Comparison of ENCODE assay signal across 8 cellular contexts in the genomic region with DNA sequence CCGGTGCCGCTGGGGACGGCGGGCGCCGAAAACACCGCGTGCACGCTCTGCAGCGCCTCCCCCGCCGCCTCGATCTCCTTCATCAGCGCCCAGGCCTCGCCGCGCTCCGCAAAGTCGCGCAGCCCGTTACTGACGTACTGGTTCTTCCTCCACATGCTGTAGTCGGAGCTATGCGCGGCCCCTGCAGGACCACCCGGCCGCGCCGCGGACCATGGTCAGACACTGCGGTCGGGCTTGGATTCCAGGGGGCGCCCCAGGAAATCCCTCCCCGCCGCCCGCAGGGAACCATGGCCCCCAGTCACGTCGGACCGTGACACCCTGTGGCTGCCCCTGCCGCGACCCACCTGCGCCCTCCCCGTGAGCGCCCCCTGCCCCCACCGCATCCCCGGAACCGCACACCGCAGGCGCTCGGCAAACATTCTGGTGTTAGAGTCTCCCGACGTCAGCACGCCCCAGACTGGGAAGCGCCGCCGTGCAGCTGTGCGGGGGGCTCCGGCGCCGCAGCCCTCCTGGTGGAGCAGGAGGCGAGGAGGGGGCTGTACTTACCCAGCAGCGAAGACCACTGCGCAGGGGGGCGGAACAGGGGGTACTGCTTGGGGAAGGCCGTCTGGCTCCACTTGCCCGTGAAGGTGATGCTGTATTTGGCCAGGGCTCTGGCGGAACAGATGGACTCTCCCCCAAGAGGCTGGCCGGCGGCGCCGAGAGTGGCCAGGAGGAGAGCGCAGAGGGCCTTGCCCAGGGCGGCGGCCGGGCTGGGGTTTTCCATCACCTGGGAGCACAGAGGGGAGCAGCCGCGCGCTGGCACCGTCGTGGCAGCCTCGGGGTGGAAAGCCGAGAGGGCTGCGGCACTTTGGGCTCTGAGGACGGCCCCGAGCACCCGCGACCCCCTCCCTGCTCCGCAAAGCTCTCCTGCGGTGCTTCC. TPM values are rescaled to one million over a fixed set of nuclear protein-coding genes. Genes with fewer than 3 reads are reported as not detected.
A peak's percentile ranks its signal among the peaks of the same experiment; 100 is the strongest.
DNase-seq lines count a peak whose midpoint lies in the region; ATAC-seq, FAIRE-seq and TF ChIP-seq lines count a peak whose summit lies in the region.

No MANE protein-coding gene starts in this region.

- intact Hi-C loops in activated T-helper 2 cell treated with anti-CD3 and anti-CD28 coated beads, Interferon-gamma antibody, Interleukin-2, Interleukin-4, amounts not matched to agents 10 μg/mL and 5 μg/mL and 100 μg/mL, durations not matched to agents 14 hours and 24 hours and 36 hours (cut with micrococcal nuclease) = no loop called here

- H3K27me3 ChIP-seq in right atrium auricular region = peaks cover 5 to 11% of the 10 kb centered on the region in 2 donors

- H3K4me1 ChIP-seq in right atrium auricular region = peaks cover 0 to 52% of the 10 kb centered on the region in 2 donors

- no peak overlapping the region for H3K27ac Mint-ChIP-seq in activated T-helper 2 cell treated with anti-CD3 and anti-CD28 coated beads, Interferon-gamma antibody, Interleukin-2, Interleukin-4, amounts not matched to agents 10 μg/mL and 5 μg/mL and 100 μg/mL, durations not matched to agents 14 hours and 24 hours and 36 hours

- H3K4me3 Mint-ChIP-seq in activated T-helper 2 cell treated with anti-CD3 and anti-CD28 coated beads, Interferon-gamma antibody, Interleukin-2, Interleukin-4, amounts not matched to agents 10 μg/mL and 5 μg/mL and 100 μg/mL, durations not matched to agents 14 hours and 24 hours and 36 hours (ENCODE audit: low read depth) = peak overlapping the region; percentile 42

- H3K4me3 ChIP-seq in right atrium auricular region = peak overlapping the region; percentile 30 to 49
- peak overlapping the region; percentile 26 to 55 (median 37) for H3K4me3 ChIP-seq in skin epidermis

- no peaks in the 10 kb centered on the region for H3K9me3 ChIP-seq in right atrium auricular region

- H3K27me3 Mint-ChIP-seq in activated T-helper 2 cell treated with anti-CD3 and anti-CD28 coated beads, Interferon-gamma antibody, Interleukin-2, Interleukin-4, amounts not matched to agents 10 μg/mL and 5 μg/mL and 100 μg/mL, durations not matched to agents 14 hours and 24 hours and 36 hours (ENCODE audit: low read depth) = peaks cover 24% of the 10 kb centered on the region

- TF ChIP-seq CTCF in LNCAP (IDR thresholded peaks at IDR 0.05) (peak; percentile 24; the same call in 1 of the 2 replicates), right atrium auricular region (IDR thresholded peaks at IDR 0.05) (no peak)

- no peaks in the 10 kb centered on the region for H3K9me3 Mint-ChIP-seq in activated T-helper 2 cell treated with anti-CD3 and anti-CD28 coated beads, Interferon-gamma antibody, Interleukin-2, Interleukin-4, amounts not matched to agents 10 μg/mL and 5 μg/mL and 100 μg/mL, durations not matched to agents 14 hours and 24 hours and 36 hours

- peaks cover 15% of the 10 kb centered on the region for H3K4me1 Mint-ChIP-seq in activated T-helper 2 cell treated with anti-CD3 and anti-CD28 coated beads, Interferon-gamma antibody, Interleukin-2, Interleukin-4, amounts not matched to agents 10 μg/mL and 5 μg/mL and 100 μg/mL, durations not matched to agents 14 hours and 24 hours and 36 hours (ENCODE audit: low read depth)

- no peaks in the 10 kb centered on the region for H3K36me3 ChIP-seq in right atrium auricular region

- ATAC-seq in GM18861 (IDR thresholded peaks at IDR 0.05; ENCODE audit: unreplicated experiment) = no peak

- peaks cover 6% of the 10 kb centered on the region for H3K36me3 Mint-ChIP-seq in activated T-helper 2 cell treated with anti-CD3 and anti-CD28 coated beads, Interferon-gamma antibody, Interleukin-2, Interleukin-4, amounts not matched to agents 10 μg/mL and 5 μg/mL and 100 μg/mL, durations not matched to agents 14 hours and 24 hours and 36 hours (ENCODE audit: low read depth)

- H3K27ac ChIP-seq in right atrium auricular region (peak overlapping the region; percentile 63 to 73), skin epidermis (peak overlapping the region in 18 of 21 experiments; percentile 26 to 92 (median 75))

- FAIRE-seq in frontal cortex (lab: Jason Lieb, UNC) = no peak

- DNase-seq in activated T-helper 2 cell treated with anti-CD3 and anti-CD28 coated beads, Interferon-gamma antibody, Interleukin-2, Interleukin-4, amounts not matched to agents 10 μg/mL and 5 μg/mL and 100 μg/mL, durations not matched to agents 14 hours and 24 hours and 36 hours (ENCODE audit: low spot score) = peak; percentile 51
- no peak for DNase-seq in right atrium auricular region (ENCODE audit: low spot score)
- no peak for DNase-seq in GM19238 (ENCODE audit: insufficient read length, low spot score)
- no peak for DNase-seq in frontal cortex (ENCODE audit: low spot score in 2 of 2)
- DNase-seq in SKM-1 (lab: John Stamatoyannopoulos, UW; ENCODE audit: unreplicated experiment) = no peak

RNA-seq across cellular contexts. Expression of gene SPON2, which starts 0.8 kb away (rescaled TPM):
- 26.1 and 26.7 TPM in 2 replicates for total RNA-seq in activated T-helper 2 cell treated with anti-CD3 and anti-CD28 coated beads, Interferon-gamma antibody, Interleukin-2, Interleukin-4, amounts not matched to agents 10 μg/mL and 5 μg/mL and 100 μg/mL, durations not matched to agents 14 hours and 24 hours and 36 hours
- total RNA-seq in right atrium auricular region = 10 to 100 TPM; 13.0 to 20.8 TPM
- total RNA-seq in frontal cortex = 6.1 TPM

RNA-seq across cellular contexts. Expression of gene RNF212, which starts 58.2 kb away (rescaled TPM):
- total RNA-seq in activated T-helper 2 cell treated with anti-CD3 and anti-CD28 coated beads, Interferon-gamma antibody, Interleukin-2, Interleukin-4, amounts not matched to agents 10 μg/mL and 5 μg/mL and 100 μg/mL, durations not matched to agents 14 hours and 24 hours and 36 hours = 0.62 and 0.85 TPM in 2 replicates
- total RNA-seq in right atrium auricular region (1 to 10 TPM; 1.9 TPM), frontal cortex (3.3 TPM)
